Comparison of ENCODE assay signal across 11 cellular contexts in genomic region chr18:27184115-27185024, GRCh38. TPM values are rescaled to one million over a fixed set of nuclear protein-coding genes. Genes with fewer than 3 reads are reported as not detected.
DNase-seq lines count a peak whose midpoint lies in the region; ATAC-seq, FAIRE-seq and TF ChIP-seq lines count a peak whose summit lies in the region.
"Had no signal": no experiment of that assay in that cellular context is flagged by ENCODE, and none has a peak within 500 bp of the region (broad histone marks: within the 10 kb centered on the region; RNA-seq: fewer than 3 reads in every experiment).

No MANE protein-coding gene starts in this region.

- DNase-seq in NCI-H146 (lab: John Stamatoyannopoulos, UW), result peak; percentile 75
- DNase-seq in bronchial epithelial cell (ENCODE audit: low read depth), result no peak
- peak in 1 of 2 donors; percentile 74 for DNase-seq in left lung
- DNase-seq in thoracic aorta (ENCODE audit: low spot score), result no peak
- no peak for DNase-seq in G401 (ENCODE audit: low spot score)
- no peak for DNase-seq in stimulated activated CD4-positive, alpha-beta T cell treated with anti-CD3 and anti-CD28 coated beads, Interleukin-15, amount 100 ng/mL, for 24 hours
- DNase-seq: T-cell had no signal

- H3K27ac ChIP-seq in left lung (no peak overlapping the region), thoracic aorta (no peak overlapping the region)

- ATAC-seq in left lung, result peak; percentile 13
- no peak for ATAC-seq in thoracic aorta (ENCODE audit: insufficient number of reproducible peaks, low FRiP score, low read depth)
- no peak for ATAC-seq in GM18861 (IDR thresholded peaks at IDR 0.05; ENCODE audit: unreplicated experiment)
- ATAC-seq: activated naive CD4-positive, alpha-beta T cell treated with anti-CD3 and anti-CD28 coated beads, Interleukin-2, amount 50 U/mL, for 72 hours; T-cell had no signal

- H3K4me1 ChIP-seq in left lung (no peaks in the 10 kb centered on the region), thoracic aorta (ENCODE audit: control insufficient read depth in 1 of 2, low read depth in 2 of 2) (no peaks in the 10 kb centered on the region)

- H3K4me3 ChIP-seq in bronchial epithelial cell (ENCODE audit: low read depth, low read length) (peak overlapping the region; percentile 41), left lung (peak overlapping the region in 1 of 2 donors; percentile 13), thoracic aorta (peak overlapping the region; percentile 7)

- H3K27me3 ChIP-seq in bronchial epithelial cell (ENCODE audit: control insufficient read depth, insufficient read depth, low read length) (no peaks in the 10 kb centered on the region), left lung (peaks cover 11 to 37% of the 10 kb centered on the region in 2 donors), thoracic aorta (replicated peaks; ENCODE audit: insufficient read depth) (no peaks in the 10 kb centered on the region)

- intact Hi-C loops in left lung (cut with DNase I), result no loop called here

- H3K9me3 ChIP-seq in left lung, result no peaks in the 10 kb centered on the region
- no peaks in the 10 kb centered on the region for H3K9me3 ChIP-seq in thoracic aorta

- H3K36me3 ChIP-seq in bronchial epithelial cell (ENCODE audit: control insufficient read depth, insufficient read depth, low read length) (no peaks in the 10 kb centered on the region), left lung (no peaks in the 10 kb centered on the region), thoracic aorta (no peaks in the 10 kb centered on the region)

- FAIRE-seq in bronchial epithelial cell (lab: Jason Lieb, UNC), result no peak
- FAIRE-seq: frontal cortex had no signal

- in situ Hi-C loops in G401 (cut with HindIII; ENCODE audit: low sequenced_read_pairs), result no loop called here

- TF ChIP-seq CTCF in bronchial epithelial cell (IDR thresholded peaks at IDR 0.05; ENCODE audit: insufficient read depth, low read length, severe bottlenecking) (no peak), left lung (IDR thresholded peaks at IDR 0.05) (no peak), thoracic aorta (IDR thresholded peaks at IDR 0.05) (no peak)

RNA-seq across cellular contexts. Expression of gene CHST9, which starts 0.7 kb away (rescaled TPM):
- total RNA-seq in bronchial epithelial cell (0.26 and 0.38 TPM in 2 replicates), left lung (1 to 10 TPM in 1 of 2 donors, under 1 TPM in 1; 0.12 to 4.2 TPM), thoracic aorta (under 1 TPM in 1 of 2 donors, not detected in 1; 0.07 TPM)
- not detected in 2 replicates for total RNA-seq in G401 (2014; rRNA removed; shearing (Covaris generic))
- total RNA-seq: activated naive CD4-positive, alpha-beta T cell treated with anti-CD3 and anti-CD28 coated beads, Interleukin-2, amount 50 U/mL, for 72 hours; M059J; T-cell had no signal
